Comparison of ENCODE assay signal across 1 cellular context in genomic region chr15:49327927-49328326, GRCh38.
TF ChIP-seq lines count a peak whose summit lies in the region.

No MANE protein-coding gene starts in this region.

TF ChIP-seq in H1, 55 proteins besides CTCF, POLR2A, EP300 and RAD21 (continued from another document):
- TF ChIP-seq PHF8 (conservative IDR thresholded peaks at IDR 0.05; ENCODE audit: low read depth, low read length) (no peak), POU5F1 (IDR thresholded peaks at IDR 0.05; ENCODE audit: low read depth, low read length) (no peak), FOSL1 (IDR thresholded peaks at IDR 0.05; ENCODE audit: insufficient read depth, low read depth, low read length) (no peak), SIX5 (IDR thresholded peaks at IDR 0.05; ENCODE audit: low read depth, low read length) (no peak), USF2 (IDR thresholded peaks at IDR 0.05; ENCODE audit: low read length) (no peak), BRCA1 (IDR thresholded peaks at IDR 0.05; ENCODE audit: low read depth, low read length) (no peak), SIN3A (conservative IDR thresholded peaks at IDR 0.05 in 1 of 2, IDR thresholded peaks at IDR 0.05 in 1 of 2; ENCODE audit: low read depth in 1 of 2, low read length in 2 of 2) (no peak), NRF1 (IDR thresholded peaks at IDR 0.05; ENCODE audit: low read depth, low read length) (no peak), JUND (IDR thresholded peaks at IDR 0.05; ENCODE audit: low read length) (no peak), KDM1A (IDR thresholded peaks at IDR 0.05; ENCODE audit: borderline replicate concordance, low read length) (no peak)
